In genomic region chr11:42344204-42344792, GRCh38 we compare ENCODE assay signal across 32 cellular contexts.
"Had no signal": no experiment of that assay in that cellular context is flagged by ENCODE, and none has a peak within 500 bp of the region (broad histone marks: within the 10 kb centered on the region; RNA-seq: fewer than 3 reads in every experiment).

No MANE protein-coding gene starts in this region.

- H3K27ac ChIP-seq: adrenal gland, ascending aorta, breast epithelium, cardiac muscle cell, esophagus muscularis mucosa, foreskin keratinocyte, gastrocnemius medialis, WERI-Rb-1 had no signal

- DNase-seq: activated B cell treated with CpG ODN at 0.5 μM for 24 hours; activated CD4-positive, alpha-beta memory T cell treated with anti-CD3 and anti-CD28 coated beads for 36 hours; activated CD4-positive, alpha-beta T cell treated with anti-CD3 and anti-CD28 coated beads for 48 hours; activated CD8-positive, alpha-beta memory T cell treated with anti-CD3 and anti-CD28 coated beads, Interleukin-2, amount 10 ng/mL, durations not matched to agents 7 days and 5 days; activated CD8-positive, alpha-beta memory T cell treated with anti-CD3 and anti-CD28 coated beads, Interleukin-2, amount 50 U/mL, for 4 hours; activated CD8-positive, alpha-beta T cell treated with anti-CD3 and anti-CD28 coated beads, Interleukin-2, amount 10 ng/mL, durations not matched to agents 7 days and 5 days; activated effector memory CD4-positive, alpha-beta T cell treated with anti-CD3 and anti-CD28 coated beads, Interleukin-2, amount 50 U/mL, for 16 hours; activated naive CD4-positive, alpha-beta T cell treated with anti-CD3 and anti-CD28 coated beads for 36 hours; activated naive CD8-positive, alpha-beta T cell treated with anti-CD3 and anti-CD28 coated beads for 36 hours; activated naive CD8-positive, alpha-beta T cell treated with anti-CD3 and anti-CD28 coated beads, Interleukin-2, amount 50 U/mL, for 24 hours; activated T-cell treated with anti-CD3 and anti-CD28 coated beads, Interleukin-2, amount 50 U/mL, for 1 hour; activated T-cell treated with anti-CD3 and anti-CD28 coated beads, Interleukin-2, amount 50 U/mL, for 48 hours; adrenal gland; central memory CD4-positive, alpha-beta T cell; cerebellar nuclear complex; cortex of kidney; dermis blood vessel endothelial cell; effector CD4-positive, alpha-beta T cell; effector memory CD8-positive, alpha-beta T cell; erythroblast; foreskin keratinocyte; gastrocnemius medialis; glutamatergic neuron; SW 1271; T-cell; T1000; WERI-Rb-1 had no signal

- H3K4me1 ChIP-seq: adrenal gland, ascending aorta, breast epithelium, esophagus muscularis mucosa, foreskin keratinocyte, gastrocnemius medialis had no signal

- H3K36me3 ChIP-seq: adrenal gland, ascending aorta, breast epithelium, cardiac muscle cell, esophagus muscularis mucosa, gastrocnemius medialis, WERI-Rb-1 had no signal

- H3K9me3 ChIP-seq: adrenal gland, gastrocnemius medialis had no signal

- H3K27me3 ChIP-seq: adrenal gland, ascending aorta, breast epithelium, cardiac muscle cell, esophagus muscularis mucosa, foreskin keratinocyte, gastrocnemius medialis had no signal

- H3K4me3 ChIP-seq: adrenal gland, ascending aorta, breast epithelium, cardiac muscle cell, esophagus muscularis mucosa, gastrocnemius medialis had no signal

- ATAC-seq: activated CD4-positive, CD25-positive, alpha-beta regulatory T cell treated with anti-CD3 and anti-CD28 coated beads, Interleukin-2, amount 50 U/mL, for 24 hours; activated CD8-positive, alpha-beta memory T cell treated with anti-CD3 and anti-CD28 coated beads, Interleukin-2, amount 10 ng/mL, durations not matched to agents 7 days and 5 days; activated CD8-positive, alpha-beta T cell treated with anti-CD3 and anti-CD28 coated beads, Interleukin-2, amount 10 ng/mL, durations not matched to agents 7 days and 5 days; activated naive CD8-positive, alpha-beta T cell treated with anti-CD3 and anti-CD28 coated beads, Interleukin-2, amount 50 U/mL, for 24 hours; effector memory CD8-positive, alpha-beta T cell; foreskin keratinocyte; gastrocnemius medialis; T-cell had no signal
